ENCODE assay signal across 8 cellular contexts in the genomic region with DNA sequence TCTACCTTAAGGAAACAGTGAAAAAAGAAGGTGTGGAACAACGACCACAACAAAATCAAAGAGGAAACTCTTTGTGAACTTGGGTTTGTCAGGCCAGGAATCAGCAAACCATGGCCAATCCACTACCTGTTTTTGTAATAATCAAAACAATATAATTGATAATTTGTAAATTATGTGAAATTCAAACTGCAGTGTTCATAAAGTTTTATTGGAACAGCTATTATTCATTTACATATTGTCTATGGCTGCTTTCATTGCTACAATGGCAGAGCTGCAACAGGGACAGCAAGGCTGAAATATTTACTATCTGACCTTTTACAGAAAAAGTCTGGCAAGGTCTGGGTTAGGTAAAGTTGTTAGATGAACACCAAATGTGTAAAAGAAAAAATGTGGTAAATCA.
DNase-seq lines count a peak whose midpoint lies in the region; ATAC-seq, FAIRE-seq and TF ChIP-seq lines count a peak whose summit lies in the region.
"Not testable (repeated sequence)": the region's sequence is repeated elsewhere in the genome, so short reads cannot be mapped to it uniquely, and the experiment has no call there.

No MANE protein-coding gene starts in this region.

- intact Hi-C loops in PC-3 (cut with micrococcal nuclease); activated CD4-positive, alpha-beta T cell treated with anti-CD3 and anti-CD28 coated beads, Interleukin-2, amount 10 ng/mL, durations not matched to agents 24 days and 14 days (cut with micrococcal nuclease); GM12878 (cut with micrococcal nuclease; ENCODE audit: unreplicated experiment); K562 (cut with micrococcal nuclease): not testable (repeated sequence)

- not testable (repeated sequence) for DNase-seq in H54 (ENCODE audit: insufficient read length, low spot score); WTC11 (ENCODE audit: low spot score); GM12878 (ENCODE audit: low read depth, low spot score); K562 (ENCODE audit: extremely low read depth in 1 of 4, low spot score in 3 of 4)
- peak; percentile 26 for DNase-seq in Karpas-422
- peak; percentile 1 for DNase-seq in PC-3
- DNase-seq in activated CD4-positive, alpha-beta T cell treated with anti-CD3 and anti-CD28 coated beads, Interleukin-2, amount 10 ng/mL, durations not matched to agents 24 days and 14 days: peak; percentile 6

- RAD21 ChIA-PET in GM12878 (lab: Charles Lee; ENCODE audit: unreplicated experiment): not testable (repeated sequence)

- not testable (repeated sequence) for H3K27me3 Mint-ChIP-seq in WTC11 (ENCODE audit: low read depth); activated CD4-positive, alpha-beta T cell treated with anti-CD3 and anti-CD28 coated beads, Interleukin-2, amount 10 ng/mL, durations not matched to agents 24 days and 14 days; activated naive CD4-positive, alpha-beta T cell treated with anti-CD3 and anti-CD28 coated beads, Interleukin-2, amount 50 U/mL, for 24 hours

- 0% methylated on average over 1 of the region's 1 CpG for WGBS in GM12878 (ENCODE audit: insufficient coverage, insufficient replicate concordance, low lambda C conversion rate, missing lambda C conversion rate)
- WGBS in K562 (ENCODE audit: insufficient coverage, low coverage, missing lambda C conversion rate): 0% methylated on average over 1 of the region's 1 CpG

- not testable (repeated sequence) for ATAC-seq in PC-3, WTC11, GM12878, K562

- TF ChIP-seq POLR2A in H54 (IDR thresholded peaks at IDR 0.05; ENCODE audit: low read depth, low read length); GM12878 (IDR thresholded peaks at IDR 0.05; ENCODE audit: low read depth, low read length); K562 (conservative IDR thresholded peaks at IDR 0.05): not testable (repeated sequence)

- H3K79me2 ChIP-seq in Karpas-422 (ENCODE audit: low read length): peaks cover 23% of the 10 kb centered on the region
- not testable (repeated sequence) for H3K79me2 ChIP-seq in PC-3 (ENCODE audit: low read length); GM12878 (ENCODE audit: control insufficient read depth, insufficient read depth, low read length); K562 (ENCODE audit: control insufficient read depth, insufficient read depth, low read length)

- H3K27ac Mint-ChIP-seq in WTC11: peak overlapping the region; percentile 80; the same call in 1 of the 2 replicates
- H3K27ac Mint-ChIP-seq in activated CD4-positive, alpha-beta T cell treated with anti-CD3 and anti-CD28 coated beads, Interleukin-2, amount 10 ng/mL, durations not matched to agents 24 days and 14 days; activated naive CD4-positive, alpha-beta T cell treated with anti-CD3 and anti-CD28 coated beads, Interleukin-2, amount 50 U/mL, for 24 hours: not testable (repeated sequence)

- not testable (repeated sequence) for BruUV-seq in PC-3 (replicated peaks; lab: Mats Ljungman, UMichigan); GM12878 (replicated peaks; lab: Mats Ljungman, UMichigan); K562 (replicated peaks; lab: Mats Ljungman, UMichigan)

- H3K4me1 ChIP-seq in Karpas-422 (ENCODE audit: low read length); PC-3 (ENCODE audit: insufficient read depth, low read length); GM12878 (ENCODE audit: control insufficient read depth, insufficient read depth, low read length); K562 (replicated peaks in 1 of 2; ENCODE audit: control insufficient read depth in 2 of 2, insufficient read depth in 2 of 2, low read length in 2 of 2): not testable (repeated sequence)

- SMC1A ChIA-PET in GM12878 (lab: Charles Lee; ENCODE audit: uncharacterized antibody, unreplicated experiment): not testable (repeated sequence)

- H3K9ac ChIP-seq in Karpas-422 (ENCODE audit: low read length); PC-3 (ENCODE audit: low read length); GM12878 (ENCODE audit: control insufficient read depth, insufficient read depth, low read length); K562 (ENCODE audit: insufficient read depth in 1 of 2, low read depth in 2 of 2, low read length in 2 of 2): not testable (repeated sequence)

- POLR2A ChIA-PET in PC-3 (lab: Charles Lee; ENCODE audit: unreplicated experiment); WTC11 (lab: Charles Lee); GM12878 (lab: Charles Lee); K562 (lab: Yijun Ruan, JAX): not testable (repeated sequence)

- not testable (repeated sequence) for H3K4me2 ChIP-seq in Karpas-422 (ENCODE audit: low read depth, low read length, poor library complexity, severe bottlenecking); PC-3 (ENCODE audit: low read length); GM12878 (ENCODE audit: control insufficient read depth, insufficient read depth); K562 (ENCODE audit: insufficient read depth, low read length)

- not testable (repeated sequence) for H3K27me3 ChIP-seq in Karpas-422 (ENCODE audit: low read length); PC-3 (ENCODE audit: low read length); GM12878 (replicated peaks in 1 of 2; ENCODE audit: control insufficient read depth in 2 of 2, insufficient read depth in 2 of 2, low read length in 1 of 2); K562 (ENCODE audit: control insufficient read depth in 2 of 2, insufficient read depth in 2 of 2, low read length in 2 of 2)

- H3K36me3 Mint-ChIP-seq in WTC11; activated CD4-positive, alpha-beta T cell treated with anti-CD3 and anti-CD28 coated beads, Interleukin-2, amount 10 ng/mL, durations not matched to agents 24 days and 14 days (ENCODE audit: low read depth); activated naive CD4-positive, alpha-beta T cell treated with anti-CD3 and anti-CD28 coated beads, Interleukin-2, amount 50 U/mL, for 24 hours: not testable (repeated sequence)

- H3K9me1 ChIP-seq in K562 (ENCODE audit: control insufficient read depth, insufficient read depth, low read length): not testable (repeated sequence)

- H3K36me3 ChIP-seq in Karpas-422 (ENCODE audit: insufficient read depth, low read length); PC-3 (ENCODE audit: low read depth, low read length); GM12878 (ENCODE audit: control insufficient read depth in 2 of 2, insufficient read depth in 2 of 2, low read length in 1 of 2); K562 (ENCODE audit: control insufficient read depth, insufficient read depth, low read length): not testable (repeated sequence)

- FAIRE-seq in H54 (lab: Jason Lieb, UNC): peak; percentile 60
- FAIRE-seq in GM12878 (lab: Jason Lieb, UNC); K562 (lab: Jason Lieb, UNC): not testable (repeated sequence)

- not testable (repeated sequence) for H3F3A ChIP-seq in PC-3 (ENCODE audit: low read length, unreplicated experiment)

- H3K9me3 ChIP-seq in Karpas-422 (ENCODE audit: low read length); PC-3 (ENCODE audit: low read length); GM12878 (replicated peaks; ENCODE audit: control insufficient read depth, insufficient read depth, low read length); K562 (replicated peaks; ENCODE audit: control insufficient read depth, insufficient read depth, low read depth, low read length): not testable (repeated sequence)

- not testable (repeated sequence) for H4K20me1 ChIP-seq in Karpas-422 (ENCODE audit: insufficient read depth, low read depth, low read length); PC-3 (ENCODE audit: low read length); GM12878 (ENCODE audit: control insufficient read depth, insufficient read depth); K562 (replicated peaks; ENCODE audit: control insufficient read depth, insufficient read depth, low read length)

- not testable (repeated sequence) for TF ChIP-seq CTCF in PC-3 (conservative IDR thresholded peaks at IDR 0.05; ENCODE audit: low read depth, low read length); WTC11 (IDR thresholded peaks at IDR 0.05); GM12878 (IDR thresholded peaks at IDR 0.05 in 2 of 3, conservative IDR thresholded peaks at IDR 0.05 in 1 of 3; ENCODE audit: control insufficient read depth in 2 of 3, extremely low read depth in 1 of 3, insufficient read depth in 1 of 3, low read depth in 3 of 3, low read length in 3 of 3); K562 (IDR thresholded peaks at IDR 0.05 in 2 of 3, conservative IDR thresholded peaks at IDR 0.05 in 1 of 3; ENCODE audit: insufficient read depth in 2 of 3, low read depth in 1 of 3, low read length in 3 of 3)

- in situ Hi-C loops in GM12878 (cut with MboI); K562 (cut with MboI): not testable (repeated sequence)

- not testable (repeated sequence) for H3K4me1 Mint-ChIP-seq in WTC11; activated CD4-positive, alpha-beta T cell treated with anti-CD3 and anti-CD28 coated beads, Interleukin-2, amount 10 ng/mL, durations not matched to agents 24 days and 14 days
- H3K4me1 Mint-ChIP-seq in activated naive CD4-positive, alpha-beta T cell treated with anti-CD3 and anti-CD28 coated beads, Interleukin-2, amount 50 U/mL, for 24 hours: peaks cover 28% of the 10 kb centered on the region

- not testable (repeated sequence) for TF ChIP-seq RAD21 in GM12878 (IDR thresholded peaks at IDR 0.05; ENCODE audit: insufficient read depth, low read depth, low read length); K562 (CRISPR knock-in tag; conservative IDR thresholded peaks at IDR 0.05 in 1 of 2, IDR thresholded peaks at IDR 0.05 in 1 of 2)

- H2AFZ ChIP-seq in Karpas-422 (ENCODE audit: low read length); PC-3 (ENCODE audit: low read length); GM12878 (ENCODE audit: control insufficient read depth, low read depth, low read length); K562 (ENCODE audit: low read depth, low read length): not testable (repeated sequence)

- not testable (repeated sequence) for H3K9me3 Mint-ChIP-seq in WTC11; activated CD4-positive, alpha-beta T cell treated with anti-CD3 and anti-CD28 coated beads, Interleukin-2, amount 10 ng/mL, durations not matched to agents 24 days and 14 days; activated naive CD4-positive, alpha-beta T cell treated with anti-CD3 and anti-CD28 coated beads, Interleukin-2, amount 50 U/mL, for 24 hours

- not testable (repeated sequence) for TF ChIP-seq EP300 in GM12878 (IDR thresholded peaks at IDR 0.05; ENCODE audit: borderline replicate concordance in 1 of 2, control insufficient read depth in 1 of 2, low read depth in 2 of 2, low read length in 2 of 2); K562 (IDR thresholded peaks at IDR 0.05; ENCODE audit: low read length)

- not testable (repeated sequence) for H3K27ac ChIP-seq in Karpas-422 (ENCODE audit: low read length); PC-3 (ENCODE audit: low read length); GM12878 (ENCODE audit: control insufficient read depth, insufficient read depth); K562 (ENCODE audit: extremely low read depth, low read depth, low read length)

- CTCF ChIA-PET in PC-3 (lab: Charles Lee); WTC11 (lab: Charles Lee); GM12878 (lab: Yijun Ruan, JAX); K562 (lab: Yijun Ruan, JAX; ENCODE audit: low intra/inter-chr PET ratio): not testable (repeated sequence)

- not testable (repeated sequence) for H3K4me3 Mint-ChIP-seq in WTC11; activated CD4-positive, alpha-beta T cell treated with anti-CD3 and anti-CD28 coated beads, Interleukin-2, amount 10 ng/mL, durations not matched to agents 24 days and 14 days
- H3K4me3 Mint-ChIP-seq in activated naive CD4-positive, alpha-beta T cell treated with anti-CD3 and anti-CD28 coated beads, Interleukin-2, amount 50 U/mL, for 24 hours: peak overlapping the region; percentile 49

- not testable (repeated sequence) for H3K9me2 ChIP-seq in Karpas-422 (replicated peaks; ENCODE audit: insufficient read depth, low read length); PC-3 (replicated peaks; ENCODE audit: low read length)

- not testable (repeated sequence) for H3K4me3 ChIP-seq in Karpas-422 (ENCODE audit: low read length); PC-3 (ENCODE audit: low read length); GM12878; K562
